ENCODE assay signal across 15 cellular contexts in the genomic region with DNA sequence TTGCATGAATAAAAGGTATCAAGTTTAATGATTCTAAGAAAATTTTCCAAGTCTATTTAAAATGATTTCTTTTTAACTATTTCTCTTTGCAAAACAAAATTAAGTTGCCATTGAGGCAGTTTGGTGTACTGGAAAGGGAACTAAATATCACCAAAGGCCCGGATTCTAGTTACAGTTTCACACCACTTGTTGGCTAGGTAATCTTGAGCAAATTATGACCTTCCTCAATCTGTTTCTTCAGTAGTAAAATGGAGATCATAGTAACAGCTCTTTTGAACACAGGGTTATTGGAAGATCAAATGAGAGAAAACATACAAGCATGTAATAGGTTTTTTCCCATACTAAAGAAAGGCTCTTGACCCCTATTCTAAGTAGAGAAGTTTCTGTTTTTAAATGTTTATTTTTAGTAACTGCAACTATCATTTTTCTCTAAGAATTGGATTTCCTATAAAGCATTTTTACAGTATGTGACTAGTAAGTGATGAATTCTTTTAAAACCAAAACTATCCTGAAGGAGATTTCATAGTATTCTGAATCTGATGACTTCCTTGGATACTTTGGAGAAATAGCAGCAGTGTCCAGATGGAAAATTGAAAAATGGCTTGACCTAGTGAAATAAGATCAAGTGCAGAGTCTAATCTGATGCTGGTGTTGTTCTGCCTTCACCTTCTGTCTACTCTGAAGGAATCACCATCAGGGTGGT. TPM values are rescaled to one million over a fixed set of nuclear protein-coding genes. Genes with fewer than 3 reads are reported as not detected.
A peak's percentile ranks its signal among the peaks of the same experiment; 100 is the strongest.
DNase-seq lines count a peak whose midpoint lies in the region; ATAC-seq, FAIRE-seq and TF ChIP-seq lines count a peak whose summit lies in the region.
"Had no signal": no experiment of that assay in that cellular context is flagged by ENCODE, and none has a peak within 500 bp of the region (broad histone marks: within the 10 kb centered on the region; RNA-seq: fewer than 3 reads in every experiment).

No MANE protein-coding gene starts in this region.

- peaks cover 0 to 2% of the 10 kb centered on the region in 2 donors for H3K36me3 ChIP-seq in kidney (ENCODE audit: control insufficient read depth in 1 of 2, insufficient read depth in 2 of 2, low read length in 2 of 2)

- no peaks in the 10 kb centered on the region for H3K9me3 ChIP-seq in kidney (ENCODE audit: control insufficient read depth in 1 of 2, low read length in 2 of 2)

- no peak overlapping the region for H3K27ac ChIP-seq in kidney (ENCODE audit: low read depth in 2 of 2, low read length in 2 of 2)

- no peak for DNase-seq in chondrocyte (ENCODE audit: low spot score)
- no peak for DNase-seq in DMS114 treated with DMSO at 0.1 percent for 48 hours (lab: John Stamatoyannopoulos, UW; ENCODE audit: unreplicated experiment)
- DNase-seq in CD14-positive monocyte (ENCODE audit: low spot score) = no peak
- no peak for DNase-seq in kidney
- DNase-seq in T-helper 1 cell = no peak
- DNase-seq: amniotic stem cell, COR-L47, NCI-H2107 had no signal

- H3K4me1 ChIP-seq in kidney (ENCODE audit: control insufficient read depth in 1 of 2, insufficient read depth in 1 of 2, low read depth in 1 of 2, low read length in 2 of 2) = peaks cover 2 to 11% of the 10 kb centered on the region in 2 donors

- intact Hi-C loops in CD14-positive monocyte (cut with micrococcal nuclease) (no loop called here), kidney (cut with DNase I) (no loop called here)

- no peak overlapping the region for H3K4me3 ChIP-seq in kidney (ENCODE audit: low read length in 2 of 2)

- H3K4me1 Mint-ChIP-seq in chondrocyte (ENCODE audit: low read depth) (peaks cover 36% of the 10 kb centered on the region), CD14-positive monocyte (peaks cover 21% of the 10 kb centered on the region)

- ATAC-seq in GM18499 (IDR thresholded peaks at IDR 0.05; ENCODE audit: insufficient read depth, unreplicated experiment) = peak; percentile 66
- ATAC-seq in GM21360 (IDR thresholded peaks at IDR 0.05; ENCODE audit: unreplicated experiment) = peak; percentile 76
- ATAC-seq in HG03159 (IDR thresholded peaks at IDR 0.05; ENCODE audit: unreplicated experiment) = peak; percentile 79
- ATAC-seq: Right ventricle myocardium inferior had no signal

- no peak for FAIRE-seq in kidney (lab: Jason Lieb, UNC)
- FAIRE-seq: endometrium had no signal

- H3K4me3 Mint-ChIP-seq in chondrocyte (ENCODE audit: unreplicated experiment) (no peak overlapping the region), CD14-positive monocyte (no peak overlapping the region)

- TF ChIP-seq CTCF in chondrocyte (IDR thresholded peaks at IDR 0.05) = no peak
- no peak for TF ChIP-seq CTCF in CD14-positive monocyte (IDR thresholded peaks at IDR 0.05)
- TF ChIP-seq CTCF in kidney (IDR thresholded peaks at IDR 0.05; ENCODE audit: borderline replicate concordance, extremely low read depth, insufficient read depth) = no peak

- H3K27me3 Mint-ChIP-seq in chondrocyte (ENCODE audit: low read depth) = no peaks in the 10 kb centered on the region
- peaks cover 0 to 2% (median 0%) of the 10 kb centered on the region in 3 donors for H3K27me3 Mint-ChIP-seq in CD14-positive monocyte (ENCODE audit: low read depth in 3 of 3)

- H3K9me3 Mint-ChIP-seq in chondrocyte (ENCODE audit: low read depth) (no peaks in the 10 kb centered on the region), CD14-positive monocyte (peaks cover 0 to 1% (median 0%) of the 10 kb centered on the region in 7 donors)

- peak overlapping the region; percentile 46 for H3K27ac Mint-ChIP-seq in chondrocyte (ENCODE audit: unreplicated experiment)
- H3K27ac Mint-ChIP-seq in CD14-positive monocyte = peak overlapping the region in 1 of 7 donors; percentile 1

- no peak overlapping the region for H3K9ac ChIP-seq in kidney (ENCODE audit: low read length in 2 of 2)

- H3K36me3 Mint-ChIP-seq in chondrocyte (ENCODE audit: low read depth) (peaks cover 13% of the 10 kb centered on the region), CD14-positive monocyte (peaks cover 35 to 46% of the 10 kb centered on the region in 2 donors)

RNA-seq across cellular contexts. Expression of gene SCAANT1, which starts 15.7 kb away (rescaled TPM):
- not detected in 3 replicates for total RNA-seq in chondrocyte
- polyA plus RNA-seq in CD14-positive monocyte = not detected
- total RNA-seq in kidney = not detected
- not detected for polyA plus RNA-seq in kidney (ENCODE audit: insufficient read depth, low read depth, low replicate concordance)
- total RNA-seq: HT1080, Right ventricle myocardium inferior, subcutaneous adipose tissue had no signal

RNA-seq across cellular contexts. Expression of gene ATXN7, which starts 32.8 kb away (rescaled TPM):
- total RNA-seq in chondrocyte = 19.1 to 20.6 TPM (median 19.5 TPM) in 3 replicates
- polyA plus RNA-seq in CD14-positive monocyte = 1 to 10 TPM; 2.7 to 3.2 TPM
- 36.4 TPM for total RNA-seq in kidney
- 1.4 TPM for polyA plus RNA-seq in kidney (ENCODE audit: insufficient read depth, low read depth, low replicate concordance)

RNA-seq across cellular contexts. Expression of gene THOC7, which starts 32.9 kb away (rescaled TPM):
- total RNA-seq in chondrocyte (43.0 to 55.7 TPM (median 48.9 TPM) in 3 replicates), kidney (55.2 TPM)
- polyA plus RNA-seq in CD14-positive monocyte (10 to 100 TPM; 70.1 to 74.8 TPM), kidney (ENCODE audit: insufficient read depth, low read depth, low replicate concordance) (99.5 TPM)
